Comparison of ENCODE assay signal across 1 cellular context in the genomic region with DNA sequence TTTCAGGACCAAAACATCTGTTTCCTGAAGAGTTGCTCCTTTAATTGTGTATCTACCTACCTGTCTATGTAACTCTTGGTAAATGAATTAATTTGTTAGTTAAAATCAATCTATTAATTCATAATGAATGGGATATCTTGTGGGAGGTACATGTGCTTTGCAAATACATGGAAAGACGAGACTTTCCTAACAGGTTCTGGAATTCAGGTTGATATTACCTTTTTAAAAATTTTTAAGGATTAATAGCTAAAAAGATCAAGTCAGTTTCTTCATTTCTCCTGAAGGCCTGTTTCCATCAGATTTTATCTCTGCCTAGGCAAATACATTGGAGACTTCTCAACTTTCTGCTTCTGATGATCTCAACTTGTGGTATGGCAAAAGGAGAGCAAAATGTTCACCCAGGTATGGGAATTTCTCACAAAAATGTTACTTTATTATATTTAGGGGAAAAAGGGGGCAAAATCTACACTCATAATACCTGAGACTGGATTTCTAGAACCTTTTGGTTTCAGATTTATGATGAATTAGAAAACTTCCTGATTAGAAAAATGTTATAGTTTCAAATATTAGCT.
TF ChIP-seq lines count a peak whose summit lies in the region.

No MANE protein-coding gene starts in this region.

TF ChIP-seq in A549, 52 proteins besides CTCF, POLR2A, EP300 and RAD21:
- TF ChIP-seq FOSL2 (IDR thresholded peaks at IDR 0.05), result no peak
- no peak for TF ChIP-seq FOSL2 (CRISPR knock-in tag; IDR thresholded peaks at IDR 0.05)
- TF ChIP-seq, protein P1, sequence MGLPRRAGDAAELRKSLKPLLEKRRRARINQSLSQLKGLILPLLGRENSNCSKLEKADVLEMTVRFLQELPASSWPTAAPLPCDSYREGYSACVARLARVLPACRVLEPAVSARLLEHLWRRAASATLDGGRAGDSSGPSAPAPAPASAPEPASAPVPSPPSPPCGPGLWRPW (IDR thresholded peaks at IDR 0.05), result no peak
- TF ChIP-seq SREBF2 (IDR thresholded peaks at IDR 0.05), result no peak
- TF ChIP-seq CBX8 (IDR thresholded peaks at IDR 0.05), result no peak
- no peak for TF ChIP-seq ZNF302 (CRISPR knock-in tag; IDR thresholded peaks at IDR 0.05)
- TF ChIP-seq HOXA7 (CRISPR knock-in tag; IDR thresholded peaks at IDR 0.05), result peak; percentile 59; the same call in 1 of the 2 replicates
- TF ChIP-seq EHF (CRISPR knock-in tag; IDR thresholded peaks at IDR 0.05), result peak; percentile 66; the same call in 1 of the 2 replicates
- TF ChIP-seq HDAC2 (IDR thresholded peaks at IDR 0.05), result no peak
- TF ChIP-seq NR3C1 (IDR thresholded peaks at IDR 0.05), result no peak
- no peak for TF ChIP-seq ZC3H11A (IDR thresholded peaks at IDR 0.05)
- no peak for TF ChIP-seq EHMT2 (IDR thresholded peaks at IDR 0.05; ENCODE audit: low read depth)
- TF ChIP-seq, protein P2, sequence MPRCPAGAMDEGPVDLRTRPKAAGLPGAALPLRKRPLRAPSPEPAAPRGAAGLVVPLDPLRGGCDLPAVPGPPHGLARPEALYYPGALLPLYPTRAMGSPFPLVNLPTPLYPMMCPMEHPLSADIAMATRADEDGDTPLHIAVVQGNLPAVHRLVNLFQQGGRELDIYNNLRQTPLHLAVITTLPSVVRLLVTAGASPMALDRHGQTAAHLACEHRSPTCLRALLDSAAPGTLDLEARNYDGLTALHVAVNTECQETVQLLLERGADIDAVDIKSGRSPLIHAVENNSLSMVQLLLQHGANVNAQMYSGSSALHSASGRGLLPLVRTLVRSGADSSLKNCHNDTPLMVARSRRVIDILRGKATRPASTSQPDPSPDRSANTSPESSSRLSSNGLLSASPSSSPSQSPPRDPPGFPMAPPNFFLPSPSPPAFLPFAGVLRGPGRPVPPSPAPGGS (IDR thresholded peaks at IDR 0.05), result no peak
- TF ChIP-seq, protein P3, sequence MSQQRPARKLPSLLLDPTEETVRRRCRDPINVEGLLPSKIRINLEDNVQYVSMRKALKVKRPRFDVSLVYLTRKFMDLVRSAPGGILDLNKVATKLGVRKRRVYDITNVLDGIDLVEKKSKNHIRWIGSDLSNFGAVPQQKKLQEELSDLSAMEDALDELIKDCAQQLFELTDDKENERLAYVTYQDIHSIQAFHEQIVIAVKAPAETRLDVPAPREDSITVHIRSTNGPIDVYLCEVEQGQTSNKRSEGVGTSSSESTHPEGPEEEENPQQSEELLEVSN (IDR thresholded peaks at IDR 0.05; ENCODE audit: borderline replicate concordance, low read depth), result no peak
TF ChIP-seq in A549: peak in this region for 2.
